ENCODE assay signal across 1 cellular context in the genomic region with DNA sequence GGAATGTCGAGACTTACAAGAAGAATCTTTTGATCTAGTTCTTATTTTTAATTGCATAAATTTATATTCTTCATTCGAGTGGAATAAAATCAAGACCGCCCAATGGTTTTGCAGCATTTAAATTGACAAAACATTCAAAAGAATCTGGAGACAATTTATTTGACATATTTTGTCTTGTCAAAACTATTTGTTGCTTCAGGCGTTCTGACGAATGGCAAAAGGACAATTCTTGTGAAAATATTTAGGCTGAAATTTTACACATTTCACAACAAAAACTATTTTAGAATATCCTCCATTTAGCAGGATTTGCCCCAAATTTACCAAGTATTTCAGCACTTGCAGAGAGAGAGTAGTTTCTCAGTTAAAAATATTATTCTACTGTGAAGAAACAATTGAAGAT.
TF ChIP-seq lines count a peak whose summit lies in the region.

No MANE protein-coding gene starts in this region.

TF ChIP-seq in HepG2, 621 proteins besides CTCF, POLR2A, EP300 and RAD21:
- no peak for TF ChIP-seq ZNF350 (CRISPR knock-in tag; IDR thresholded peaks at IDR 0.05; ENCODE audit: borderline replicate concordance, low read depth)
- no peak for TF ChIP-seq STAT5B (CRISPR knock-in tag; IDR thresholded peaks at IDR 0.05)
- TF ChIP-seq ZNF792 (CRISPR knock-in tag; IDR thresholded peaks at IDR 0.05): no peak
- TF ChIP-seq SIX4 (CRISPR knock-in tag; IDR thresholded peaks at IDR 0.05): no peak
- TF ChIP-seq PHF5A (CRISPR knock-in tag; IDR thresholded peaks at IDR 0.05; ENCODE audit: low read depth, unreplicated experiment): no peak
- TF ChIP-seq ZC3H4 (CRISPR knock-in tag; IDR thresholded peaks at IDR 0.05; ENCODE audit: borderline replicate concordance): no peak
- TF ChIP-seq, protein P1, sequence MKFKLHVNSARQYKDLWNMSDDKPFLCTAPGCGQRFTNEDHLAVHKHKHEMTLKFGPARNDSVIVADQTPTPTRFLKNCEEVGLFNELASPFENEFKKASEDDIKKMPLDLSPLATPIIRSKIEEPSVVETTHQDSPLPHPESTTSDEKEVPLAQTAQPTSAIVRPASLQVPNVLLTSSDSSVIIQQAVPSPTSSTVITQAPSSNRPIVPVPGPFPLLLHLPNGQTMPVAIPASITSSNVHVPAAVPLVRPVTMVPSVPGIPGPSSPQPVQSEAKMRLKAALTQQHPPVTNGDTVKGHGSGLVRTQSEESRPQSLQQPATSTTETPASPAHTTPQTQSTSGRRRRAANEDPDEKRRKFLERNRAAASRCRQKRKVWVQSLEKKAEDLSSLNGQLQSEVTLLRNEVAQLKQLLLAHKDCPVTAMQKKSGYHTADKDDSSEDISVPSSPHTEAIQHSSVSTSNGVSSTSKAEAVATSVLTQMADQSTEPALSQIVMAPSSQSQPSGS (CRISPR knock-in tag; IDR thresholded peaks at IDR 0.05): no peak
TF ChIP-seq in HepG2: peak in this region for 0.
